In the genomic region with DNA sequence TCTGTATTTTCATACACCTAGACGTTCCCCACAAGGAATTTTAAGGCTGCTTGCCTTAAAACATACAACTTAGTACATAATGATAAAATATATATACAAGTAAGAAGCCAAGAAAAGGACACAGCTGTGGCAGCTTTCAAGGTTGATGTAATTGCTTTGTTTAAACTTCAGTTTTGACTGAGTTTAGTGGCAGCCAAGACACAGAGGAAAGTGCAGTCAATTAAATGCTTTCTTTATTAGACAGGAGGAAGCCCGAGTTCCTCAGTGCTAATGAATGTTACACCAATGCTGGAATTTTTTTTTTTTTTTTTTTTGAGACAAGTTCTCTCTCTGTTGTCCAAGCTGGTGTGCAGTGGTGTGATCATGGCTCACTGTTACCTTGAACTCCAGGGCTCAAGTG, we compare ENCODE assay signal across 33 cellular contexts. TPM values are rescaled to one million over a fixed set of nuclear protein-coding genes. Genes with fewer than 3 reads are reported as not detected.
"Had no signal": no experiment of that assay in that cellular context is flagged by ENCODE, and none has a peak within 500 bp of the region (broad histone marks: within the 10 kb centered on the region; RNA-seq: fewer than 3 reads in every experiment).

No MANE protein-coding gene starts in this region.

- ATAC-seq: activated CD8-positive, alpha-beta T cell treated with anti-CD3 and anti-CD28 coated beads for 36 hours; activated naive CD8-positive, alpha-beta T cell treated with anti-CD3 and anti-CD28 coated beads, Interleukin-2, amount 50 U/mL, for 24 hours had no signal

- H3K4me1 Mint-ChIP-seq: activated B cell treated with CpG ODN at 0.5 μM for 24 hours; activated CD4-positive, alpha-beta T cell treated with anti-CD3 and anti-CD28 coated beads, Interleukin-2, amount 10 ng/mL, durations not matched to agents 24 days and 14 days; activated naive CD4-positive, alpha-beta T cell treated with anti-CD3 and anti-CD28 coated beads, Interleukin-2, amount 10 ng/mL, durations not matched to agents 7 days and 5 days; activated naive CD4-positive, alpha-beta T cell treated with anti-CD3 and anti-CD28 coated beads, Interleukin-2, amount 50 U/mL, for 24 hours; activated naive CD8-positive, alpha-beta T cell treated with anti-CD3 and anti-CD28 coated beads, Interleukin-2, amount 10 ng/mL, durations not matched to agents 7 days and 5 days; activated naive CD8-positive, alpha-beta T cell treated with anti-CD3 and anti-CD28 coated beads, Interleukin-2, amount 50 U/mL, for 24 hours had no signal

- DNase-seq: activated B cell treated with CpG ODN at 0.5 μM for 24 hours; activated CD4-positive, alpha-beta memory T cell treated with anti-CD3 and anti-CD28 coated beads for 36 hours; activated CD4-positive, alpha-beta T cell treated with anti-CD3 and anti-CD28 coated beads for 4 hours; activated CD4-positive, alpha-beta T cell treated with anti-CD3 and anti-CD28 coated beads, Interleukin-2, amount 10 ng/mL, durations not matched to agents 24 days and 14 days; activated CD4-positive, alpha-beta T cell treated with anti-CD3 and anti-CD28 coated beads, Interleukin-2, amount 50 U/mL, for 1 hour; activated CD4-positive, alpha-beta T cell treated with anti-CD3 and anti-CD28 coated beads, Interleukin-2, amount 50 U/mL, for 4 hours; activated CD4-positive, CD25-positive, alpha-beta regulatory T cell treated with anti-CD3 and anti-CD28 coated beads, Interleukin-2, amount 50 U/mL, for 72 hours; activated CD8-positive, alpha-beta memory T cell treated with anti-CD3 and anti-CD28 coated beads, Interleukin-2, amount 50 U/mL, for 4 hours; activated CD8-positive, alpha-beta T cell treated with anti-CD3 and anti-CD28 coated beads for 36 hours; activated effector memory CD4-positive, alpha-beta T cell treated with Interleukin-2 at 50 U/mL for 16 hours; activated gamma-delta T cell; activated naive CD4-positive, alpha-beta T cell treated with anti-CD3 and anti-CD28 coated beads, Interleukin-2, amount 10 ng/mL, durations not matched to agents 7 days and 5 days; activated naive CD4-positive, alpha-beta T cell treated with Interleukin-2 at 50 U/mL for 16 hours; activated naive CD8-positive, alpha-beta T cell treated with anti-CD3 and anti-CD28 coated beads, Interleukin-2, amount 10 ng/mL, durations not matched to agents 7 days and 5 days; activated naive CD8-positive, alpha-beta T cell treated with anti-CD3 and anti-CD28 coated beads, Interleukin-2, amount 50 U/mL, for 24 hours; activated T-cell treated with anti-CD3 and anti-CD28 coated beads for 4 hours; activated T-cell treated with anti-CD3 and anti-CD28 coated beads, Interleukin-2, amount 50 U/mL, for 1 hour; activated T-cell treated with anti-CD3 and anti-CD28 coated beads, Interleukin-2, amount 50 U/mL, for 48 hours; amygdala; anterior cingulate cortex; brain microvascular endothelial cell; central memory CD4-positive, alpha-beta T cell; T-helper 1 cell; T-helper 2 cell; T-helper 9 cell had no signal

- H3K9me3 Mint-ChIP-seq: activated CD4-positive, alpha-beta memory T cell treated with anti-CD3 and anti-CD28 coated beads for 36 hours; activated CD4-positive, alpha-beta T cell treated with anti-CD3 and anti-CD28 coated beads, Interleukin-2, amount 10 ng/mL, durations not matched to agents 24 days and 14 days; activated naive CD4-positive, alpha-beta T cell treated with anti-CD3 and anti-CD28 coated beads, Interleukin-2, amount 10 ng/mL, durations not matched to agents 7 days and 5 days; activated naive CD4-positive, alpha-beta T cell treated with anti-CD3 and anti-CD28 coated beads, Interleukin-2, amount 50 U/mL, for 24 hours; activated naive CD8-positive, alpha-beta T cell treated with anti-CD3 and anti-CD28 coated beads, Interleukin-2, amount 10 ng/mL, durations not matched to agents 7 days and 5 days; activated naive CD8-positive, alpha-beta T cell treated with anti-CD3 and anti-CD28 coated beads, Interleukin-2, amount 50 U/mL, for 24 hours had no signal

- H3K4me3 Mint-ChIP-seq: activated B cell treated with CpG ODN at 0.5 μM for 24 hours; activated CD4-positive, alpha-beta memory T cell treated with anti-CD3 and anti-CD28 coated beads for 36 hours; activated CD4-positive, alpha-beta T cell treated with anti-CD3 and anti-CD28 coated beads, Interleukin-2, amount 10 ng/mL, durations not matched to agents 24 days and 14 days; activated CD8-positive, alpha-beta T cell treated with anti-CD3 and anti-CD28 coated beads for 36 hours; activated naive CD4-positive, alpha-beta T cell treated with anti-CD3 and anti-CD28 coated beads, Interleukin-2, amount 10 ng/mL, durations not matched to agents 7 days and 5 days; activated naive CD4-positive, alpha-beta T cell treated with anti-CD3 and anti-CD28 coated beads, Interleukin-2, amount 50 U/mL, for 24 hours; activated naive CD8-positive, alpha-beta T cell; activated naive CD8-positive, alpha-beta T cell treated with anti-CD3 and anti-CD28 coated beads, Interleukin-2, amount 10 ng/mL, durations not matched to agents 7 days and 5 days; activated naive CD8-positive, alpha-beta T cell treated with anti-CD3 and anti-CD28 coated beads, Interleukin-2, amount 50 U/mL, for 24 hours; T-helper 1 cell treated with Interleukin-12 subunit alpha and Interleukin-12 subunit beta and Interleukin-4 antibody, amounts not matched to agents 30 μg/mL and 1 μg/mL, for 36 hours; T-helper 2 cell treated with Interferon-gamma antibody and Interleukin-4, amounts not matched to agents 5 μg/mL and 100 μg/mL, for 36 hours had no signal

- H3K27ac ChIP-seq: ascending aorta, brain microvascular endothelial cell, breast epithelium, VCaP had no signal

- H3K36me3 ChIP-seq: brain microvascular endothelial cell, breast epithelium had no signal

- H3K4me1 ChIP-seq: ascending aorta, breast epithelium had no signal

- H3K27ac Mint-ChIP-seq: activated B cell treated with CpG ODN at 0.5 μM for 24 hours; activated CD4-positive, alpha-beta memory T cell treated with anti-CD3 and anti-CD28 coated beads for 36 hours; activated CD4-positive, alpha-beta T cell treated with anti-CD3 and anti-CD28 coated beads, Interleukin-2, amount 10 ng/mL, durations not matched to agents 24 days and 14 days; activated CD8-positive, alpha-beta T cell treated with anti-CD3 and anti-CD28 coated beads for 36 hours; activated naive CD4-positive, alpha-beta T cell treated with anti-CD3 and anti-CD28 coated beads, Interleukin-2, amount 10 ng/mL, durations not matched to agents 7 days and 5 days; activated naive CD4-positive, alpha-beta T cell treated with anti-CD3 and anti-CD28 coated beads, Interleukin-2, amount 50 U/mL, for 24 hours; activated naive CD8-positive, alpha-beta T cell; activated naive CD8-positive, alpha-beta T cell treated with anti-CD3 and anti-CD28 coated beads, Interleukin-2, amount 10 ng/mL, durations not matched to agents 7 days and 5 days; activated naive CD8-positive, alpha-beta T cell treated with anti-CD3 and anti-CD28 coated beads, Interleukin-2, amount 50 U/mL, for 24 hours; activated T-helper 2 cell treated with anti-CD3 and anti-CD28 coated beads, Interferon-gamma antibody, Interleukin-2, Interleukin-4, amounts not matched to agents 10 μg/mL and 5 μg/mL and 100 μg/mL, durations not matched to agents 14 hours and 24 hours and 36 hours; T-helper 1 cell treated with Interleukin-12 subunit alpha and Interleukin-12 subunit beta and Interleukin-4 antibody, amounts not matched to agents 30 μg/mL and 1 μg/mL, for 36 hours; T-helper 2 cell treated with Interferon-gamma antibody and Interleukin-4, amounts not matched to agents 5 μg/mL and 100 μg/mL, for 36 hours had no signal

- H3K4me3 ChIP-seq: ascending aorta, breast epithelium had no signal

- H3K27me3 Mint-ChIP-seq: activated B cell treated with CpG ODN at 0.5 μM for 24 hours; activated CD4-positive, alpha-beta memory T cell treated with anti-CD3 and anti-CD28 coated beads for 36 hours; activated CD4-positive, alpha-beta T cell treated with anti-CD3 and anti-CD28 coated beads, Interleukin-2, amount 10 ng/mL, durations not matched to agents 24 days and 14 days; activated CD8-positive, alpha-beta T cell treated with anti-CD3 and anti-CD28 coated beads for 36 hours; activated naive CD4-positive, alpha-beta T cell treated with anti-CD3 and anti-CD28 coated beads, Interleukin-2, amount 10 ng/mL, durations not matched to agents 7 days and 5 days; activated naive CD4-positive, alpha-beta T cell treated with anti-CD3 and anti-CD28 coated beads, Interleukin-2, amount 50 U/mL, for 24 hours; activated naive CD8-positive, alpha-beta T cell; activated naive CD8-positive, alpha-beta T cell treated with anti-CD3 and anti-CD28 coated beads, Interleukin-2, amount 10 ng/mL, durations not matched to agents 7 days and 5 days; activated naive CD8-positive, alpha-beta T cell treated with anti-CD3 and anti-CD28 coated beads, Interleukin-2, amount 50 U/mL, for 24 hours had no signal

- H3K27me3 ChIP-seq: ascending aorta, brain microvascular endothelial cell, breast epithelium had no signal

- H3K9me3 ChIP-seq: ascending aorta, breast epithelium had no signal

RNA-seq across cellular contexts. Expression of gene STK31, which starts 11.2 kb away (rescaled TPM):
- total RNA-seq: activated CD4-positive, alpha-beta memory T cell treated with anti-CD3 and anti-CD28 coated beads for 36 hours; activated CD4-positive, alpha-beta T cell treated with anti-CD3 and anti-CD28 coated beads, Interleukin-2, amount 10 ng/mL, durations not matched to agents 24 days and 14 days had no signal
